34 cellular contexts compared by ENCODE assay signal in genomic region chr15:91136386-91136923, GRCh38. TPM values are rescaled to one million over a fixed set of nuclear protein-coding genes. Genes with fewer than 3 reads are reported as not detected.
"Had no signal": no experiment of that assay in that cellular context is flagged by ENCODE, and none has a peak within 500 bp of the region (broad histone marks: within the 10 kb centered on the region; RNA-seq: fewer than 3 reads in every experiment).

No MANE protein-coding gene starts in this region.

- H3K9me3 ChIP-seq: colonic mucosa, Peyer's patch, SJCRH30 had no signal

- H3K27me3 ChIP-seq: brain microvascular endothelial cell, colonic mucosa, Peyer's patch had no signal

- ATAC-seq: activated naive CD4-positive, alpha-beta T cell treated with anti-CD3 and anti-CD28 coated beads, Interleukin-2, amount 50 U/mL, for 72 hours; activated naive CD8-positive, alpha-beta T cell treated with anti-CD3 and anti-CD28 coated beads, Interleukin-2, amount 50 U/mL, for 24 hours; K562; PC-3; Right ventricle myocardium inferior had no signal

- H3K4me1 ChIP-seq: colonic mucosa, Peyer's patch, SJCRH30 had no signal

- DNase-seq: activated CD4-positive, alpha-beta memory T cell treated with anti-CD3 and anti-CD28 coated beads, Interleukin-2, amount 10 ng/mL, durations not matched to agents 7 days and 5 days; activated CD4-positive, alpha-beta T cell treated with anti-CD3 and anti-CD28 coated beads for 1 hour; activated CD4-positive, alpha-beta T cell treated with anti-CD3 and anti-CD28 coated beads for 48 hours; activated CD4-positive, CD25-positive, alpha-beta regulatory T cell; activated CD8-positive, alpha-beta memory T cell treated with anti-CD3 and anti-CD28 coated beads for 24 hours; activated gamma-delta T cell; activated naive CD4-positive, alpha-beta T cell treated with Interleukin-2 at 50 U/mL for 16 hours; activated naive CD8-positive, alpha-beta T cell treated with anti-CD3 and anti-CD28 coated beads, Interleukin-2, amount 50 U/mL, for 24 hours; activated T-cell treated with anti-CD3 and anti-CD28 coated beads, Interleukin-2, amount 50 U/mL, for 24 hours; aorta; brain microvascular endothelial cell; central memory CD4-positive, alpha-beta T cell; colonic mucosa; NCI-H1105; NCI-H1436 treated with DMSO at 0.1 percent for 48 hours; NCI-H1694 treated with DMSO at 0.1 percent for 48 hours; NCI-H2029; NCI-H2107; NCI-H2171; NCI-H510A; NCI-H82; NK-92 treated with Interleukin-12 subunit alpha and Interleukin-12 subunit beta, amount 100 ng/mL, for 24 hours; PC-3; Peyer's patch; SJCRH30; T1000; WERI-Rb-1 had no signal

- H3K36me3 ChIP-seq: brain microvascular endothelial cell, colonic mucosa, Peyer's patch, SJCRH30, WERI-Rb-1 had no signal

- H3K4me3 ChIP-seq: colonic mucosa, K562, Peyer's patch, SJCRH30, SK-N-MC had no signal

- H3K27ac ChIP-seq: brain microvascular endothelial cell, colonic mucosa, Peyer's patch, RWPE1, SJCRH30, SK-N-MC, WERI-Rb-1 had no signal

RNA-seq across cellular contexts. Expression of gene SV2B, which starts 36.4 kb away (rescaled TPM):
- total RNA-seq: chondrocyte, M059J, PC-3, SJCRH30 had no signal
- polyA plus RNA-seq: aorta had no signal
